In genomic region chr1:41613646-41614592, GRCh38 we compare ENCODE assay signal across 14 cellular contexts.
DNase-seq lines count a peak whose midpoint lies in the region; ATAC-seq lines count a peak whose summit lies in the region.
"Had no signal": no experiment of that assay in that cellular context is flagged by ENCODE, and none has a peak within 500 bp of the region (broad histone marks: within the 10 kb centered on the region; RNA-seq: fewer than 3 reads in every experiment).

No MANE protein-coding gene starts in this region.

- no peak overlapping the region for H3K9ac ChIP-seq in SK-N-MC (ENCODE audit: insufficient read length)

- H3K4me3 Mint-ChIP-seq in activated T-cell treated with anti-CD3 and anti-CD28 coated beads, Interleukin-2, amount 50 U/mL, for 24 hours = no peak overlapping the region
- no peak overlapping the region for H3K4me3 Mint-ChIP-seq in stimulated activated memory B cell treated with anti-CD40 and anti-IgM and Interleukin-4, amounts not matched to agents 10 μg/mL and 1 μg/mL and 100 μg/mL, for 72 hours

- H3K36me3 Mint-ChIP-seq in activated T-cell treated with anti-CD3 and anti-CD28 coated beads, Interleukin-2, amount 50 U/mL, for 24 hours (ENCODE audit: low read depth) = peaks cover 95% of the 10 kb centered on the region
- peaks cover 49% of the 10 kb centered on the region for H3K36me3 Mint-ChIP-seq in stimulated activated memory B cell treated with anti-CD40 and anti-IgM and Interleukin-4, amounts not matched to agents 10 μg/mL and 1 μg/mL and 100 μg/mL, for 72 hours

- peaks cover 37% of the 10 kb centered on the region for H3K4me1 Mint-ChIP-seq in activated T-cell treated with anti-CD3 and anti-CD28 coated beads, Interleukin-2, amount 50 U/mL, for 24 hours (ENCODE audit: low read depth)
- H3K4me1 Mint-ChIP-seq in stimulated activated memory B cell treated with anti-CD40 and anti-IgM and Interleukin-4, amounts not matched to agents 10 μg/mL and 1 μg/mL and 100 μg/mL, for 72 hours = peaks cover 33% of the 10 kb centered on the region

- peak overlapping the region; percentile 60; the same call in 1 of the 2 replicates for H3K27ac ChIP-seq in SK-N-MC
- H3K27ac ChIP-seq: epithelial cell of prostate, tibial artery had no signal

- no peaks in the 10 kb centered on the region for H3K27me3 Mint-ChIP-seq in activated T-cell treated with anti-CD3 and anti-CD28 coated beads, Interleukin-2, amount 50 U/mL, for 24 hours
- H3K27me3 Mint-ChIP-seq in stimulated activated memory B cell treated with anti-CD40 and anti-IgM and Interleukin-4, amounts not matched to agents 10 μg/mL and 1 μg/mL and 100 μg/mL, for 72 hours = no peaks in the 10 kb centered on the region

- peak overlapping the region; percentile 22; the same call in 1 of the 2 replicates for H3K4me3 ChIP-seq in SK-N-MC
- H3K4me3 ChIP-seq: tibial artery had no signal

- H3K9me3 ChIP-seq in SK-N-MC (ENCODE audit: low read depth, low read length) = no peaks in the 10 kb centered on the region
- H3K9me3 ChIP-seq: tibial artery had no signal

- H3K36me3 ChIP-seq in SK-N-MC (ENCODE audit: insufficient read depth, low read length) = no peaks in the 10 kb centered on the region
- H3K36me3 ChIP-seq: tibial artery had no signal

- peak; percentile 31 for ATAC-seq in stimulated activated memory B cell treated with anti-CD40 and anti-IgM and Interleukin-4, amounts not matched to agents 10 μg/mL and 1 μg/mL and 100 μg/mL, for 72 hours
- no peak for ATAC-seq in GM18868 (IDR thresholded peaks at IDR 0.05; ENCODE audit: unreplicated experiment)
- ATAC-seq: Panc1 had no signal

- DNase-seq in activated T-cell treated with anti-CD3 and anti-CD28 coated beads, Interleukin-2, amount 50 U/mL, for 24 hours = no peak
- DNase-seq in activated T-cell treated with anti-CD3 and anti-CD28 coated beads for 4 hours (no peak), SK-N-MC (ENCODE audit: low read depth, low spot score) (peak; percentile 70), fibroblast of peridontal ligament (ENCODE audit: extremely low read depth) (peak; percentile 85), NCI-H524 (lab: John Stamatoyannopoulos, UW) (no peak)
- DNase-seq in stimulated activated CD4-positive, alpha-beta T cell treated with anti-CD3 and anti-CD28 coated beads, Interleukin-4, amount 100 ng/mL, for 4 hours = no peak
- DNase-seq: activated CD8-positive, alpha-beta memory T cell treated with anti-CD3 and anti-CD28 coated beads, Interleukin-2, amount 50 U/mL, for 48 hours; Kasumi-1; T1000 had no signal

- peak overlapping the region; percentile 48 for H3K27ac Mint-ChIP-seq in activated T-cell treated with anti-CD3 and anti-CD28 coated beads, Interleukin-2, amount 50 U/mL, for 24 hours
- H3K27ac Mint-ChIP-seq in stimulated activated memory B cell treated with anti-CD40 and anti-IgM and Interleukin-4, amounts not matched to agents 10 μg/mL and 1 μg/mL and 100 μg/mL, for 72 hours = no peak overlapping the region

- no peaks in the 10 kb centered on the region for H3K9me3 Mint-ChIP-seq in activated T-cell treated with anti-CD3 and anti-CD28 coated beads, Interleukin-2, amount 50 U/mL, for 24 hours
- H3K9me3 Mint-ChIP-seq in stimulated activated memory B cell treated with anti-CD40 and anti-IgM and Interleukin-4, amounts not matched to agents 10 μg/mL and 1 μg/mL and 100 μg/mL, for 72 hours = no peaks in the 10 kb centered on the region

Comparison
In these comparisons a context has a peak if more than half of its experiments do, and no peak if none do; other contexts are left out.
1. DNase-seq: peak in SK-N-MC (single experiment) and fibroblast of peridontal ligament (single experiment); none in activated T-cell treated with anti-CD3 and anti-CD28 coated beads, Interleukin-2, amount 50 U/mL, for 24 hours (single experiment), activated T-cell treated with anti-CD3 and anti-CD28 coated beads for 4 hours (single experiment), NCI-H524 (0 of 2) and stimulated activated CD4-positive, alpha-beta T cell treated with anti-CD3 and anti-CD28 coated beads, Interleukin-4, amount 100 ng/mL, for 4 hours (0 of 2).